Comparison of ENCODE assay signal across 29 cellular contexts in genomic region chr2:67318966-67319590, GRCh38.
DNase-seq lines count a peak whose midpoint lies in the region; ATAC-seq, FAIRE-seq and TF ChIP-seq lines count a peak whose summit lies in the region.
"Had no signal": no experiment of that assay in that cellular context is flagged by ENCODE, and none has a peak within 500 bp of the region (broad histone marks: within the 10 kb centered on the region; RNA-seq: fewer than 3 reads in every experiment).

No MANE protein-coding gene starts in this region.

- no peak overlapping the region for H3K27ac ChIP-seq in substantia nigra (ENCODE audit: low read depth, low read length, poor library complexity, severe bottlenecking)
- H3K27ac ChIP-seq: cardiac muscle cell, foreskin keratinocyte, transverse colon had no signal

- H3K4me3 ChIP-seq in LNCaP clone FGC (ENCODE audit: low read depth, low read length), result no peak overlapping the region
- H3K4me3 ChIP-seq: cardiac muscle cell, transverse colon had no signal

- no peak for TF ChIP-seq CTCF in D721Med (IDR thresholded peaks at IDR 0.05; ENCODE audit: insufficient read depth, missing control alignments)
- no peak for TF ChIP-seq CTCF in LNCaP clone FGC (IDR thresholded peaks at IDR 0.05; ENCODE audit: control insufficient read depth, extremely low read depth, insufficient read depth)
- no peak for TF ChIP-seq CTCF in brain (conservative IDR thresholded peaks at IDR 0.05)
- no peak for TF ChIP-seq CTCF in nephron progenitor cell (IDR thresholded peaks at IDR 0.05)

- no peaks in the 10 kb centered on the region for H3K36me3 Mint-ChIP-seq in brain
- no peaks in the 10 kb centered on the region for H3K36me3 Mint-ChIP-seq in nephron progenitor cell (ENCODE audit: low read depth)
- H3K36me3 Mint-ChIP-seq: activated naive CD4-positive, alpha-beta T cell treated with anti-CD3 and anti-CD28 coated beads, Interleukin-2, amount 50 U/mL, for 72 hours; CD8-positive, alpha-beta memory T cell; memory B cell; naive B cell had no signal

- H3K27ac Mint-ChIP-seq in brain (peak overlapping the region in 3 of 5 experiments; percentile 36 to 79 (median 39)), nephron progenitor cell (peak overlapping the region; percentile 12)
- H3K27ac Mint-ChIP-seq: activated CD4-positive, alpha-beta T cell treated with anti-CD3 and anti-CD28 coated beads for 36 hours; activated CD8-positive, alpha-beta T cell treated with anti-CD3 and anti-CD28 coated beads, Interleukin-2, amount 10 ng/mL, durations not matched to agents 7 days and 5 days; activated naive CD4-positive, alpha-beta T cell treated with anti-CD3 and anti-CD28 coated beads, Interleukin-2, amount 50 U/mL, for 72 hours; activated T-helper 2 cell treated with anti-CD3 and anti-CD28 coated beads, Interferon-gamma antibody, Interleukin-2, Interleukin-4, amounts not matched to agents 10 μg/mL and 5 μg/mL and 100 μg/mL, durations not matched to agents 14 hours and 24 hours and 36 hours; CD8-positive, alpha-beta memory T cell; memory B cell; naive B cell; T-helper 1 cell treated with Interleukin-12 subunit alpha and Interleukin-12 subunit beta and Interleukin-4 antibody, amounts not matched to agents 30 μg/mL and 1 μg/mL, for 36 hours had no signal

- peak; percentile 6 for FAIRE-seq in D721Med (lab: Jason Lieb, UNC)

- H3K4me3 Mint-ChIP-seq in brain, result no peak overlapping the region
- peak overlapping the region; percentile 11 for H3K4me3 Mint-ChIP-seq in nephron progenitor cell
- H3K4me3 Mint-ChIP-seq: activated CD4-positive, alpha-beta T cell treated with anti-CD3 and anti-CD28 coated beads for 36 hours; activated CD8-positive, alpha-beta T cell treated with anti-CD3 and anti-CD28 coated beads, Interleukin-2, amount 10 ng/mL, durations not matched to agents 7 days and 5 days; CD8-positive, alpha-beta memory T cell; memory B cell; naive B cell; T-helper 1 cell treated with Interleukin-12 subunit alpha and Interleukin-12 subunit beta and Interleukin-4 antibody, amounts not matched to agents 30 μg/mL and 1 μg/mL, for 36 hours had no signal

- DNase-seq in D721Med (ENCODE audit: insufficient read length, low spot score) (no peak), LNCaP clone FGC (ENCODE audit: low read depth) (peak; percentile 61), nephron progenitor cell (no peak), mucosa of gallbladder (ENCODE audit: low spot score) (no peak), substantia nigra (lab: John Stamatoyannopoulos, UW) (no peak)
- DNase-seq: activated CD4-positive, alpha-beta T cell treated with anti-CD3 and anti-CD28 coated beads for 36 hours; activated CD8-positive, alpha-beta T cell treated with anti-CD3 and anti-CD28 coated beads, Interleukin-2, amount 10 ng/mL, durations not matched to agents 7 days and 5 days; anterior cingulate cortex; BE2C; CD8-positive, alpha-beta memory T cell; cortex of kidney; DMS53; foreskin keratinocyte; GF-D8; left colon; naive B cell; NCI-H1105; NCI-H1930; RPMI8226; stimulated activated CD4-positive, alpha-beta T cell treated with anti-CD3 and anti-CD28 coated beads, Interleukin-2, amount 100 ng/mL, for 24 hours; transverse colon had no signal

- H3K27me3 Mint-ChIP-seq in brain (peaks cover 3% of the 10 kb centered on the region), nephron progenitor cell (ENCODE audit: low read depth, poor library complexity) (no peaks in the 10 kb centered on the region)
- H3K27me3 Mint-ChIP-seq: memory B cell, naive B cell had no signal

- H3K9me3 Mint-ChIP-seq in brain (no peaks in the 10 kb centered on the region), nephron progenitor cell (no peaks in the 10 kb centered on the region)
- H3K9me3 Mint-ChIP-seq: activated naive CD4-positive, alpha-beta T cell treated with anti-CD3 and anti-CD28 coated beads, Interleukin-2, amount 50 U/mL, for 72 hours; activated T-helper 2 cell treated with anti-CD3 and anti-CD28 coated beads, Interferon-gamma antibody, Interleukin-2, Interleukin-4, amounts not matched to agents 10 μg/mL and 5 μg/mL and 100 μg/mL, durations not matched to agents 14 hours and 24 hours and 36 hours; CD8-positive, alpha-beta memory T cell; memory B cell; naive B cell; T-helper 1 cell treated with Interleukin-12 subunit alpha and Interleukin-12 subunit beta and Interleukin-4 antibody, amounts not matched to agents 30 μg/mL and 1 μg/mL, for 36 hours had no signal

- no peak for ATAC-seq in GM18868 (IDR thresholded peaks at IDR 0.05; ENCODE audit: unreplicated experiment)
- no peak for ATAC-seq in HG03460 (IDR thresholded peaks at IDR 0.05; ENCODE audit: unreplicated experiment)
- ATAC-seq: activated CD4-positive, alpha-beta T cell treated with anti-CD3 and anti-CD28 coated beads for 36 hours; activated CD8-positive, alpha-beta T cell treated with anti-CD3 and anti-CD28 coated beads, Interleukin-2, amount 10 ng/mL, durations not matched to agents 7 days and 5 days; activated naive CD4-positive, alpha-beta T cell treated with anti-CD3 and anti-CD28 coated beads, Interleukin-2, amount 50 U/mL, for 72 hours; foreskin keratinocyte had no signal

- H3K4me1 Mint-ChIP-seq in brain, result peaks cover 51% of the 10 kb centered on the region
- H3K4me1 Mint-ChIP-seq in nephron progenitor cell, result peaks cover 62% of the 10 kb centered on the region
- H3K4me1 Mint-ChIP-seq: activated CD4-positive, alpha-beta T cell treated with anti-CD3 and anti-CD28 coated beads for 36 hours; naive B cell had no signal
